In the genomic region with DNA sequence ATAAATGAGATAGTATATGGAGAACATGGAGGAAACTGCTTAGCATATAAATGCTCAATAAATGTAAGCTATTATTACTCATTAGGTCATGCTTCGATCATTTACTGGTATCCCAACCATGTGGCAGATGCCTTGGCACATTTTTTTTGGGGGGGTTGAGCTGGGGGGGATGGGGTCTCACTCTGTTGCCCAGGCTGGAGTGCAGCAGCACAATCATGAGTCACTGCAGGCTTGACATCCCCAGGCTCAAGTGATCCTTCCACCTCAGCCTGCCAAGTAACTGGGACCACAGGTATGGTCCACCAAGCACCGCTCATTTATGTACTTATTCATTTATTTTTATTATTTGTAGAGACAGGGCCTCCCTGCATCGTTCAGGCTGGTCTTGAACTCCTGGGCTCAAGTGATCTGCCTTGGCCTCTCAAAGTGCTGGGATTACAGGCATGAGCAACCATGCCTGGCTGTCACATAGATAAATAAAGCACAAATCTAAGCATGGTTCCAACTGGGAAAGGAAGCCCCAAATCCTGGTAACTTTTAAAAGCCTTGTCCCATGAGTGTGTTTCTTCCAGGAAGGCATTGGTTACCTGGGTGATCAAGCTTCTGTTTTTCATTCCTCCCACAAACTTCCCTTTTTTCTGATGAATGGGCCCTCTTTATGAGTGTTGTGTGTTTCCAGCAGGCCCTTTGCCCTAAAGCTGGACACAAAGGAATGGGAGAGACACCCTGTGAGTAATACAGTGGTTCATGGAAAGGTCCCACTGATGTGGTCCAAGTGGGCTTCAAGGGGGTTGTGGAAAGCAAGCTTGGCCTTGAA, we compare ENCODE assay signal across 1 cellular context.
TF ChIP-seq lines count a peak whose summit lies in the region.

No MANE protein-coding gene starts in this region.

TF ChIP-seq in HepG2, 621 proteins besides CTCF, POLR2A, EP300 and RAD21 (continued from another document):
- TF ChIP-seq ZNF740 (CRISPR knock-in tag; IDR thresholded peaks at IDR 0.05) (no peak), NFE2 (CRISPR knock-in tag; IDR thresholded peaks at IDR 0.05) (no peak), ZNF704 (CRISPR knock-in tag; IDR thresholded peaks at IDR 0.05; ENCODE audit: borderline replicate concordance) (no peak), DR1 (CRISPR knock-in tag; IDR thresholded peaks at IDR 0.05) (no peak), ZNF75D (CRISPR knock-in tag; IDR thresholded peaks at IDR 0.05; ENCODE audit: borderline replicate concordance) (no peak), RARA (CRISPR knock-in tag; IDR thresholded peaks at IDR 0.05) (peak; percentile 64; the same call in 1 of the 2 replicates), FIP1L1 (IDR thresholded peaks at IDR 0.05; ENCODE audit: borderline replicate concordance, insufficient read depth, low read depth, low read length) (no peak), ZNF142 (CRISPR knock-in tag; IDR thresholded peaks at IDR 0.05) (no peak), ZNF839 (CRISPR knock-in tag; IDR thresholded peaks at IDR 0.05; ENCODE audit: borderline replicate concordance) (no peak), ZBTB38 (CRISPR knock-in tag; IDR thresholded peaks at IDR 0.05) (no peak), ZNF121 (CRISPR knock-in tag; IDR thresholded peaks at IDR 0.05) (peak; percentile 60; the same call in 1 of the 2 replicates), NFIC (IDR thresholded peaks at IDR 0.05; ENCODE audit: low read length) (no peak), SAP130 (CRISPR knock-in tag; IDR thresholded peaks at IDR 0.05; ENCODE audit: low read depth) (0 out of 2 replicates have a peak, but pooled peaks have one; percentile 18), ZNF530 (CRISPR knock-in tag; IDR thresholded peaks at IDR 0.05; ENCODE audit: low read depth) (no peak), PHF21A (CRISPR knock-in tag; IDR thresholded peaks at IDR 0.05) (peak; percentile 27; the same call in 1 of the 2 replicates), ZNF816 (CRISPR knock-in tag; IDR thresholded peaks at IDR 0.05; ENCODE audit: borderline replicate concordance) (no peak), FOXA3 (CRISPR knock-in tag; IDR thresholded peaks at IDR 0.05) (no peak), SALL2 (CRISPR knock-in tag; IDR thresholded peaks at IDR 0.05) (no peak), SIX4 (CRISPR knock-in tag; IDR thresholded peaks at IDR 0.05) (no peak), TARDBP (CRISPR knock-in tag; IDR thresholded peaks at IDR 0.05) (0 out of 2 replicates have a peak, but pooled peaks have one; percentile 29), ZSCAN29 (CRISPR knock-in tag; conservative IDR thresholded peaks at IDR 0.05) (no peak), KDM5B (CRISPR knock-in tag; IDR thresholded peaks at IDR 0.05; ENCODE audit: borderline replicate concordance) (no peak), ZNF549 (CRISPR knock-in tag; IDR thresholded peaks at IDR 0.05) (no peak), ZNF772 (CRISPR knock-in tag; IDR thresholded peaks at IDR 0.05) (0 out of 2 replicates have a peak, but pooled peaks have one; percentile 31), PRMT3 (CRISPR knock-in tag; IDR thresholded peaks at IDR 0.05; ENCODE audit: borderline replicate concordance, low read depth) (no peak), NFKBIZ (CRISPR knock-in tag; IDR thresholded peaks at IDR 0.05) (no peak), ZNF891 (CRISPR knock-in tag; IDR thresholded peaks at IDR 0.05) (no peak), POLR2G (IDR thresholded peaks at IDR 0.05; ENCODE audit: low read depth, low read length) (no peak), JUN (CRISPR knock-in tag; IDR thresholded peaks at IDR 0.05) (no peak)
- TF ChIP-seq, protein P1, sequence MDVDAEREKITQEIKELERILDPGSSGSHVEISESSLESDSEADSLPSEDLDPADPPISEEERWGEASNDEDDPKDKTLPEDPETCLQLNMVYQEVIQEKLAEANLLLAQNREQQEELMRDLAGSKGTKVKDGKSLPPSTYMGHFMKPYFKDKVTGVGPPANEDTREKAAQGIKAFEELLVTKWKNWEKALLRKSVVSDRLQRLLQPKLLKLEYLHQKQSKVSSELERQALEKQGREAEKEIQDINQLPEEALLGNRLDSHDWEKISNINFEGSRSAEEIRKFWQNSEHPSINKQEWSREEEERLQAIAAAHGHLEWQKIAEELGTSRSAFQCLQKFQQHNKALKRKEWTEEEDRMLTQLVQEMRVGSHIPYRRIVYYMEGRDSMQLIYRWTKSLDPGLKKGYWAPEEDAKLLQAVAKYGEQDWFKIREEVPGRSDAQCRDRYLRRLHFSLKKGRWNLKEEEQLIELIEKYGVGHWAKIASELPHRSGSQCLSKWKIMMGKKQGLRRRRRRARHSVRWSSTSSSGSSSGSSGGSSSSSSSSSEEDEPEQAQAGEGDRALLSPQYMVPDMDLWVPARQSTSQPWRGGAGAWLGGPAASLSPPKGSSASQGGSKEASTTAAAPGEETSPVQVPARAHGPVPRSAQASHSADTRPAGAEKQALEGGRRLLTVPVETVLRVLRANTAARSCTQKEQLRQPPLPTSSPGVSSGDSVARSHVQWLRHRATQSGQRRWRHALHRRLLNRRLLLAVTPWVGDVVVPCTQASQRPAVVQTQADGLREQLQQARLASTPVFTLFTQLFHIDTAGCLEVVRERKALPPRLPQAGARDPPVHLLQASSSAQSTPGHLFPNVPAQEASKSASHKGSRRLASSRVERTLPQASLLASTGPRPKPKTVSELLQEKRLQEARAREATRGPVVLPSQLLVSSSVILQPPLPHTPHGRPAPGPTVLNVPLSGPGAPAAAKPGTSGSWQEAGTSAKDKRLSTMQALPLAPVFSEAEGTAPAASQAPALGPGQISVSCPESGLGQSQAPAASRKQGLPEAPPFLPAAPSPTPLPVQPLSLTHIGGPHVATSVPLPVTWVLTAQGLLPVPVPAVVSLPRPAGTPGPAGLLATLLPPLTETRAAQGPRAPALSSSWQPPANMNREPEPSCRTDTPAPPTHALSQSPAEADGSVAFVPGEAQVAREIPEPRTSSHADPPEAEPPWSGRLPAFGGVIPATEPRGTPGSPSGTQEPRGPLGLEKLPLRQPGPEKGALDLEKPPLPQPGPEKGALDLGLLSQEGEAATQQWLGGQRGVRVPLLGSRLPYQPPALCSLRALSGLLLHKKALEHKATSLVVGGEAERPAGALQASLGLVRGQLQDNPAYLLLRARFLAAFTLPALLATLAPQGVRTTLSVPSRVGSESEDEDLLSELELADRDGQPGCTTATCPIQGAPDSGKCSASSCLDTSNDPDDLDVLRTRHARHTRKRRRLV (CRISPR knock-in tag; IDR thresholded peaks at IDR 0.05) = no peak
